In genomic region chr11:114201219-114201618, GRCh38 we compare ENCODE assay signal across 13 cellular contexts.
"Had no signal": no experiment of that assay in that cellular context is flagged by ENCODE, and none has a peak within 500 bp of the region (broad histone marks: within the 10 kb centered on the region; RNA-seq: fewer than 3 reads in every experiment).

No MANE protein-coding gene starts in this region.

- DNase-seq: activated CD4-positive, alpha-beta T cell treated with anti-CD3 and anti-CD28 coated beads, Interleukin-2, amount 50 U/mL, for 4 hours; activated CD4-positive, CD25-positive, alpha-beta regulatory T cell treated with anti-CD3 and anti-CD28 coated beads, Interleukin-2, amount 50 U/mL, for 72 hours; activated effector memory CD4-positive, alpha-beta T cell treated with Interleukin-2 at 50 U/mL for 16 hours; activated T-cell treated with anti-CD3 and anti-CD28 coated beads, Interleukin-2, amount 50 U/mL, for 1 hour; amygdala; brain microvascular endothelial cell; cerebellar nuclear complex; naive thymus-derived CD4-positive, alpha-beta T cell; trophoblast cell had no signal

- H3K27me3 ChIP-seq: brain microvascular endothelial cell, SJSA1 had no signal

- H3K27me3 Mint-ChIP-seq: activated naive CD4-positive, alpha-beta T cell treated with anti-CD3 and anti-CD28 coated beads, Interleukin-2, amount 50 U/mL, for 24 hours; naive thymus-derived CD4-positive, alpha-beta T cell had no signal

- H3K4me3 ChIP-seq: SJSA1, skin epidermis had no signal

- H3K36me3 ChIP-seq: brain microvascular endothelial cell, SJSA1 had no signal

- ATAC-seq: naive thymus-derived CD4-positive, alpha-beta T cell had no signal

- H3K4me1 ChIP-seq: SJSA1 had no signal

- H3K4me3 Mint-ChIP-seq: activated naive CD4-positive, alpha-beta T cell treated with anti-CD3 and anti-CD28 coated beads, Interleukin-2, amount 50 U/mL, for 24 hours; mesothelial cell of epicardium; naive thymus-derived CD4-positive, alpha-beta T cell had no signal

- H3K9me3 Mint-ChIP-seq: activated naive CD4-positive, alpha-beta T cell treated with anti-CD3 and anti-CD28 coated beads, Interleukin-2, amount 50 U/mL, for 24 hours; mesothelial cell of epicardium; naive thymus-derived CD4-positive, alpha-beta T cell had no signal

- H3K9me3 ChIP-seq: SJSA1 had no signal

- H3K36me3 Mint-ChIP-seq: mesothelial cell of epicardium had no signal

- H3K27ac ChIP-seq: brain microvascular endothelial cell, SJSA1 had no signal

- H3K27ac Mint-ChIP-seq: mesothelial cell of epicardium had no signal
